1 cellular context compared by ENCODE assay signal in the genomic region with DNA sequence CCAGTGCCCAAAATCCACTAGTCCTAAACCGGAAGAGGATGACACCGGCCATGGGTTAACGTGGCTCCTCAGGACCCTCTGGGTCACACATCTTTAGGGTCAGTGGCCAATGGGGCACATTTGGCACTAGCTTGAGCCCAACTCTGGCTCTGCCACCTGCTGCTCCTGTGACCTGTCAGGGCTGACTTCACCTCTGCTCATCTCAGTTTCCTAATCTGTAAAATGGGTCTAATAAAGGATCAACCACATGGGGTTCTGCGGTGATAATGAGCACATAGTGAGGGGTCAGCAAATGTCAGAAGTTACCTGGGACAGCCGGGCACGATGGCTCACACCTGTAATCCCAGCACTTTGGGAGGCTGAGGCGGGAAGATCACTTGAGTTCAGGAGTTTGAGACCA.
TF ChIP-seq lines count a peak whose summit lies in the region.

No MANE protein-coding gene starts in this region.

TF ChIP-seq in HepG2, 621 proteins besides CTCF, POLR2A, EP300 and RAD21:
- TF ChIP-seq, protein P1, sequence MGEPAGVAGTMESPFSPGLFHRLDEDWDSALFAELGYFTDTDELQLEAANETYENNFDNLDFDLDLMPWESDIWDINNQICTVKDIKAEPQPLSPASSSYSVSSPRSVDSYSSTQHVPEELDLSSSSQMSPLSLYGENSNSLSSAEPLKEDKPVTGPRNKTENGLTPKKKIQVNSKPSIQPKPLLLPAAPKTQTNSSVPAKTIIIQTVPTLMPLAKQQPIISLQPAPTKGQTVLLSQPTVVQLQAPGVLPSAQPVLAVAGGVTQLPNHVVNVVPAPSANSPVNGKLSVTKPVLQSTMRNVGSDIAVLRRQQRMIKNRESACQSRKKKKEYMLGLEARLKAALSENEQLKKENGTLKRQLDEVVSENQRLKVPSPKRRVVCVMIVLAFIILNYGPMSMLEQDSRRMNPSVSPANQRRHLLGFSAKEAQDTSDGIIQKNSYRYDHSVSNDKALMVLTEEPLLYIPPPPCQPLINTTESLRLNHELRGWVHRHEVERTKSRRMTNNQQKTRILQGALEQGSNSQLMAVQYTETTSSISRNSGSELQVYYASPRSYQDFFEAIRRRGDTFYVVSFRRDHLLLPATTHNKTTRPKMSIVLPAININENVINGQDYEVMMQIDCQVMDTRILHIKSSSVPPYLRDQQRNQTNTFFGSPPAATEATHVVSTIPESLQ (CRISPR knock-in tag; conservative IDR thresholded peaks at IDR 0.05): no peak
- TF ChIP-seq ZNF629 (CRISPR knock-in tag; conservative IDR thresholded peaks at IDR 0.05) (peak; percentile 96), ADNP (CRISPR knock-in tag; IDR thresholded peaks at IDR 0.05) (0 out of 2 replicates have a peak, but pooled peaks have one; percentile 26), ZMYM3 (CRISPR knock-in tag; IDR thresholded peaks at IDR 0.05) (peak; percentile 92), CHD4 (IDR thresholded peaks at IDR 0.05; ENCODE audit: borderline replicate concordance, low read length) (0 out of 2 replicates have a peak, but pooled peaks have one; percentile 61), RFX5 (IDR thresholded peaks at IDR 0.05; ENCODE audit: low read depth, low read length) (no peak)
- TF ChIP-seq, protein P2, sequence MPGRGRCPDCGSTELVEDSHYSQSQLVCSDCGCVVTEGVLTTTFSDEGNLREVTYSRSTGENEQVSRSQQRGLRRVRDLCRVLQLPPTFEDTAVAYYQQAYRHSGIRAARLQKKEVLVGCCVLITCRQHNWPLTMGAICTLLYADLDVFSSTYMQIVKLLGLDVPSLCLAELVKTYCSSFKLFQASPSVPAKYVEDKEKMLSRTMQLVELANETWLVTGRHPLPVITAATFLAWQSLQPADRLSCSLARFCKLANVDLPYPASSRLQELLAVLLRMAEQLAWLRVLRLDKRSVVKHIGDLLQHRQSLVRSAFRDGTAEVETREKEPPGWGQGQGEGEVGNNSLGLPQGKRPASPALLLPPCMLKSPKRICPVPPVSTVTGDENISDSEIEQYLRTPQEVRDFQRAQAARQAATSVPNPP (CRISPR knock-in tag; IDR thresholded peaks at IDR 0.05): 0 out of 2 replicates have a peak, but pooled peaks have one; percentile 31
- TF ChIP-seq, protein P3, sequence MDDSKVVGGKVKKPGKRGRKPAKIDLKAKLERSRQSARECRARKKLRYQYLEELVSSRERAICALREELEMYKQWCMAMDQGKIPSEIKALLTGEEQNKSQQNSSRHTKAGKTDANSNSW (CRISPR knock-in tag; IDR thresholded peaks at IDR 0.05; ENCODE audit: borderline replicate concordance): no peak
